Comparison of ENCODE assay signal across 1 cellular context in the genomic region with DNA sequence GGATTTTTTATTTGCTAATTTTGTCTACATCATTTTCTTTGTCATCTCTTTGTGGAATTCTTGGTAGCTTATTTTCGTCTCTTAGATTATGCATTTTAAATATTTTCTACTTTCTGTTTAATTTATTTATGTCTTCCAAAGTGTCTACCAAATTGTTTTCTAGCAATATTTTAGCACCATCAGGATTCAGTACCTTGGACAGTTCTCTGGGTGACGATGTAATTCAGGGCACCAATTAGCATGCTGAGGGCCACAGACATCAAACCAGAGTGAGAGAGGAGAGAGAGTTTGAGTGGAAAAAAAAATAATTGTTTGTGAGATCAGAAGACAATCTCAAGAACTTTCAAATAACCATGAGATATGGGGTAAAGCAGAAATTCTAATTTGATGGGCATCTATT.
TF ChIP-seq lines count a peak whose summit lies in the region.

No MANE protein-coding gene starts in this region.

TF ChIP-seq in HepG2, 621 proteins besides CTCF, POLR2A, EP300 and RAD21 (continued from another document and continues in another):
- TF ChIP-seq, protein P1, sequence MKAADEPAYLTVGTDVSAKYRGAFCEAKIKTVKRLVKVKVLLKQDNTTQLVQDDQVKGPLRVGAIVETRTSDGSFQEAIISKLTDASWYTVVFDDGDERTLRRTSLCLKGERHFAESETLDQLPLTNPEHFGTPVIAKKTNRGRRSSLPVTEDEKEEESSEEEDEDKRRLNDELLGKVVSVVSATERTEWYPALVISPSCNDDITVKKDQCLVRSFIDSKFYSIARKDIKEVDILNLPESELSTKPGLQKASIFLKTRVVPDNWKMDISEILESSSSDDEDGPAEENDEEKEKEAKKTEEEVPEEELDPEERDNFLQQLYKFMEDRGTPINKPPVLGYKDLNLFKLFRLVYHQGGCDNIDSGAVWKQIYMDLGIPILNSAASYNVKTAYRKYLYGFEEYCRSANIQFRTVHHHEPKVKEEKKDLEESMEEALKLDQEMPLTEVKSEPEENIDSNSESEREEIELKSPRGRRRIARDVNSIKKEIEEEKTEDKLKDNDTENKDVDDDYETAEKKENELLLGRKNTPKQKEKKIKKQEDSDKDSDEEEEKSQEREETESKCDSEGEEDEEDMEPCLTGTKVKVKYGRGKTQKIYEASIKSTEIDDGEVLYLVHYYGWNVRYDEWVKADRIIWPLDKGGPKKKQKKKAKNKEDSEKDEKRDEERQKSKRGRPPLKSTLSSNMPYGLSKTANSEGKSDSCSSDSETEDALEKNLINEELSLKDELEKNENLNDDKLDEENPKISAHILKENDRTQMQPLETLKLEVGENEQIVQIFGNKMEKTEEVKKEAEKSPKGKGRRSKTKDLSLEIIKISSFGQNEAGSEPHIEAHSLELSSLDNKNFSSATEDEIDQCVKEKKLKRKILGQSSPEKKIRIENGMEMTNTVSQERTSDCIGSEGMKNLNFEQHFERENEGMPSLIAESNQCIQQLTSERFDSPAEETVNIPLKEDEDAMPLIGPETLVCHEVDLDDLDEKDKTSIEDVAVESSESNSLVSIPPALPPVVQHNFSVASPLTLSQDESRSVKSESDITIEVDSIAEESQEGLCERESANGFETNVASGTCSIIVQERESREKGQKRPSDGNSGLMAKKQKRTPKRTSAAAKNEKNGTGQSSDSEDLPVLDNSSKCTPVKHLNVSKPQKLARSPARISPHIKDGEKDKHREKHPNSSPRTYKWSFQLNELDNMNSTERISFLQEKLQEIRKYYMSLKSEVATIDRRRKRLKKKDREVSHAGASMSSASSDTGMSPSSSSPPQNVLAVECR (CRISPR knock-in tag; IDR thresholded peaks at IDR 0.05; ENCODE audit: borderline replicate concordance): no peak
- TF ChIP-seq, protein P2, sequence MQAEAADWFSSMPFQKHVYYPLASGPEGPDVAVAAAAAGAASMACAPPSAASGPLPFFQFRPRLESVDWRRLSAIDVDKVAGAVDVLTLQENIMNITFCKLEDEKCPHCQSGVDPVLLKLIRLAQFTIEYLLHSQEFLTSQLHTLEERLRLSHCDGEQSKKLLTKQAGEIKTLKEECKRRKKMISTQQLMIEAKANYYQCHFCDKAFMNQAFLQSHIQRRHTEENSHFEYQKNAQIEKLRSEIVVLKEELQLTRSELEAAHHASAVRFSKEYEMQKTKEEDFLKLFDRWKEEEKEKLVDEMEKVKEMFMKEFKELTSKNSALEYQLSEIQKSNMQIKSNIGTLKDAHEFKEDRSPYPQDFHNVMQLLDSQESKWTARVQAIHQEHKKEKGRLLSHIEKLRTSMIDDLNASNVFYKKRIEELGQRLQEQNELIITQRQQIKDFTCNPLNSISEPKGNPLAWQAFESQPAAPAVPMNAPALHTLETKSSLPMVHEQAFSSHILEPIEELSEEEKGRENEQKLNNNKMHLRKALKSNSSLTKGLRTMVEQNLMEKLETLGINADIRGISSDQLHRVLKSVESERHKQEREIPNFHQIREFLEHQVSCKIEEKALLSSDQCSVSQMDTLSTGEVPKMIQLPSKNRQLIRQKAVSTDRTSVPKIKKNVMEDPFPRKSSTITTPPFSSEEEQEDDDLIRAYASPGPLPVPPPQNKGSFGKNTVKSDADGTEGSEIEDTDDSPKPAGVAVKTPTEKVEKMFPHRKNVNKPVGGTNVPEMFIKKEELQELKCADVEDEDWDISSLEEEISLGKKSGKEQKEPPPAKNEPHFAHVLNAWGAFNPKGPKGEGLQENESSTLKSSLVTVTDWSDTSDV (CRISPR knock-in tag; IDR thresholded peaks at IDR 0.05): no peak
- TF ChIP-seq, protein P3, sequence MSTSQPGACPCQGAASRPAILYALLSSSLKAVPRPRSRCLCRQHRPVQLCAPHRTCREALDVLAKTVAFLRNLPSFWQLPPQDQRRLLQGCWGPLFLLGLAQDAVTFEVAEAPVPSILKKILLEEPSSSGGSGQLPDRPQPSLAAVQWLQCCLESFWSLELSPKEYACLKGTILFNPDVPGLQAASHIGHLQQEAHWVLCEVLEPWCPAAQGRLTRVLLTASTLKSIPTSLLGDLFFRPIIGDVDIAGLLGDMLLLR (CRISPR knock-in tag; IDR thresholded peaks at IDR 0.05): no peak
- TF ChIP-seq, protein P4, sequence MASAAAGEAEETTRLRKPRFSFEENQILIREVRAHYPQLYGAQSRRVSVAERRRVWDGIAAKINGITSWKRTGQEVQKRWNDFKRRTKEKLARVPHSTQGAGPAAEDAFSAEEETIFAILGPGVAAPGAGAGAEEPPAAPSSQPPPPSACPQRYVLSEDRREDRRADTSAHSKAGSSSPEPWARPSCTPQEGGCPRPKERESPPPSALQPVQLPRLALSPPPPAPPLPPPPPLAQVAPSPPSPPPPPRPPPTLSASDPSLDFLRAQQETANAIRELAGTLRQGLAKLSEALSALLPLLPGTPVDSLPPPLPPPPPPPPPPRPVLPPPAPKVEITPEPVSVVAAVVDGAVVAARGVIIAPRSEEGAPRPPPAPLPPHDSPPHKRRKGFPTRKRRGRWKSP (CRISPR knock-in tag; IDR thresholded peaks at IDR 0.05): no peak
- TF ChIP-seq ZNF331 (CRISPR knock-in tag; IDR thresholded peaks at IDR 0.05) (peak; percentile 25; the same call in 1 of the 2 replicates), SP140L (CRISPR knock-in tag; IDR thresholded peaks at IDR 0.05; ENCODE audit: borderline replicate concordance) (no peak), ATF7-NPFF (CRISPR knock-in tag; IDR thresholded peaks at IDR 0.05; ENCODE audit: low read depth) (no peak), NFYB (CRISPR knock-in tag; IDR thresholded peaks at IDR 0.05) (peak; percentile 48; the same call in 1 of the 2 replicates), SMAD3 (CRISPR knock-in tag; IDR thresholded peaks at IDR 0.05) (0 out of 2 replicates have a peak, but pooled peaks have one; percentile 37), ZSCAN9 (CRISPR knock-in tag; IDR thresholded peaks at IDR 0.05; ENCODE audit: borderline replicate concordance) (0 out of 2 replicates have a peak, but pooled peaks have one; percentile 62), MAF1 (CRISPR knock-in tag; IDR thresholded peaks at IDR 0.05; ENCODE audit: borderline replicate concordance) (no peak), ZNF598 (CRISPR knock-in tag; IDR thresholded peaks at IDR 0.05; ENCODE audit: borderline replicate concordance) (no peak), ERF (CRISPR knock-in tag; IDR thresholded peaks at IDR 0.05) (no peak), ZNF256 (CRISPR knock-in tag; conservative IDR thresholded peaks at IDR 0.05) (no peak), CREM (IDR thresholded peaks at IDR 0.05) (0 out of 2 replicates have a peak, but pooled peaks have one; percentile 27), CREM (CRISPR knock-in tag; IDR thresholded peaks at IDR 0.05) (no peak), NFYC (CRISPR knock-in tag; IDR thresholded peaks at IDR 0.05) (peak; percentile 56), ZNF816 (CRISPR knock-in tag; IDR thresholded peaks at IDR 0.05; ENCODE audit: borderline replicate concordance) (no peak), MIXL1 (CRISPR knock-in tag; IDR thresholded peaks at IDR 0.05) (peak; percentile 61; the same call in 1 of the 2 replicates), ZNF782 (CRISPR knock-in tag; IDR thresholded peaks at IDR 0.05; ENCODE audit: borderline replicate concordance) (no peak), ATF1 (CRISPR knock-in tag; IDR thresholded peaks at IDR 0.05) (peak; percentile 50; the same call in 1 of the 2 replicates), ZC3H4 (CRISPR knock-in tag; IDR thresholded peaks at IDR 0.05; ENCODE audit: borderline replicate concordance) (no peak), GLI4 (CRISPR knock-in tag; IDR thresholded peaks at IDR 0.05; ENCODE audit: borderline replicate concordance) (no peak), SP1 (IDR thresholded peaks at IDR 0.05) (no peak), SP1 (CRISPR knock-in tag; IDR thresholded peaks at IDR 0.05) (no peak), CREB1 (IDR thresholded peaks at IDR 0.05) (0 out of 2 replicates have a peak, but pooled peaks have one; percentile 39), CREB1 (CRISPR knock-in tag; IDR thresholded peaks at IDR 0.05) (peak; percentile 20; the same call in 1 of the 2 replicates)
- TF ChIP-seq, protein P5, sequence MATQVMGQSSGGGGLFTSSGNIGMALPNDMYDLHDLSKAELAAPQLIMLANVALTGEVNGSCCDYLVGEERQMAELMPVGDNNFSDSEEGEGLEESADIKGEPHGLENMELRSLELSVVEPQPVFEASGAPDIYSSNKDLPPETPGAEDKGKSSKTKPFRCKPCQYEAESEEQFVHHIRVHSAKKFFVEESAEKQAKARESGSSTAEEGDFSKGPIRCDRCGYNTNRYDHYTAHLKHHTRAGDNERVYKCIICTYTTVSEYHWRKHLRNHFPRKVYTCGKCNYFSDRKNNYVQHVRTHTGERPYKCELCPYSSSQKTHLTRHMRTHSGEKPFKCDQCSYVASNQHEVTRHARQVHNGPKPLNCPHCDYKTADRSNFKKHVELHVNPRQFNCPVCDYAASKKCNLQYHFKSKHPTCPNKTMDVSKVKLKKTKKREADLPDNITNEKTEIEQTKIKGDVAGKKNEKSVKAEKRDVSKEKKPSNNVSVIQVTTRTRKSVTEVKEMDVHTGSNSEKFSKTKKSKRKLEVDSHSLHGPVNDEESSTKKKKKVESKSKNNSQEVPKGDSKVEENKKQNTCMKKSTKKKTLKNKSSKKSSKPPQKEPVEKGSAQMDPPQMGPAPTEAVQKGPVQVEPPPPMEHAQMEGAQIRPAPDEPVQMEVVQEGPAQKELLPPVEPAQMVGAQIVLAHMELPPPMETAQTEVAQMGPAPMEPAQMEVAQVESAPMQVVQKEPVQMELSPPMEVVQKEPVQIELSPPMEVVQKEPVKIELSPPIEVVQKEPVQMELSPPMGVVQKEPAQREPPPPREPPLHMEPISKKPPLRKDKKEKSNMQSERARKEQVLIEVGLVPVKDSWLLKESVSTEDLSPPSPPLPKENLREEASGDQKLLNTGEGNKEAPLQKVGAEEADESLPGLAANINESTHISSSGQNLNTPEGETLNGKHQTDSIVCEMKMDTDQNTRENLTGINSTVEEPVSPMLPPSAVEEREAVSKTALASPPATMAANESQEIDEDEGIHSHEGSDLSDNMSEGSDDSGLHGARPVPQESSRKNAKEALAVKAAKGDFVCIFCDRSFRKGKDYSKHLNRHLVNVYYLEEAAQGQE (IDR thresholded peaks at IDR 0.05; ENCODE audit: borderline replicate concordance in 1 of 2, low read depth in 1 of 2, low read length in 2 of 2): peak; percentile 61 to 95
- TF ChIP-seq, protein P6, sequence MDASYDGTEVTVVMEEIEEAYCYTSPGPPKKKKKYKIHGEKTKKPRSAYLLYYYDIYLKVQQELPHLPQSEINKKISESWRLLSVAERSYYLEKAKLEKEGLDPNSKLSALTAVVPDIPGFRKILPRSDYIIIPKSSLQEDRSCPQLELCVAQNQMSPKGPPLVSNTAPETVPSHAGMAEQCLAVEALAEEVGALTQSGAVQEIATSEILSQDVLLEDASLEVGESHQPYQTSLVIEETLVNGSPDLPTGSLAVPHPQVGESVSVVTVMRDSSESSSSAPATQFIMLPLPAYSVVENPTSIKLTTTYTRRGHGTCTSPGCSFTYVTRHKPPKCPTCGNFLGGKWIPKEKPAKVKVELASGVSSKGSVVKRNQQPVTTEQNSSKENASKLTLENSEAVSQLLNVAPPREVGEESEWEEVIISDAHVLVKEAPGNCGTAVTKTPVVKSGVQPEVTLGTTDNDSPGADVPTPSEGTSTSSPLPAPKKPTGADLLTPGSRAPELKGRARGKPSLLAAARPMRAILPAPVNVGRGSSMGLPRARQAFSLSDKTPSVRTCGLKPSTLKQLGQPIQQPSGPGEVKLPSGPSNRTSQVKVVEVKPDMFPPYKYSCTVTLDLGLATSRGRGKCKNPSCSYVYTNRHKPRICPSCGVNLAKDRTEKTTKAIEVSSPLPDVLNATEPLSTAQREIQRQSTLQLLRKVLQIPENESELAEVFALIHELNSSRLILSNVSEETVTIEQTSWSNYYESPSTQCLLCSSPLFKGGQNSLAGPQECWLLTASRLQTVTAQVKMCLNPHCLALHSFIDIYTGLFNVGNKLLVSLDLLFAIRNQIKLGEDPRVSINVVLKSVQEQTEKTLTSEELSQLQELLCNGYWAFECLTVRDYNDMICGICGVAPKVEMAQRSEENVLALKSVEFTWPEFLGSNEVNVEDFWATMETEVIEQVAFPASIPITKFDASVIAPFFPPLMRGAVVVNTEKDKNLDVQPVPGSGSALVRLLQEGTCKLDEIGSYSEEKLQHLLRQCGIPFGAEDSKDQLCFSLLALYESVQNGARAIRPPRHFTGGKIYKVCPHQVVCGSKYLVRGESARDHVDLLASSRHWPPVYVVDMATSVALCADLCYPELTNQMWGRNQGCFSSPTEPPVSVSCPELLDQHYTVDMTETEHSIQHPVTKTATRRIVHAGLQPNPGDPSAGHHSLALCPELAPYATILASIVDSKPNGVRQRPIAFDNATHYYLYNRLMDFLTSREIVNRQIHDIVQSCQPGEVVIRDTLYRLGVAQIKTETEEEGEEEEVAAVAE (CRISPR knock-in tag; IDR thresholded peaks at IDR 0.05; ENCODE audit: borderline replicate concordance): 0 out of 2 replicates have a peak, but pooled peaks have one; percentile 28
- TF ChIP-seq, protein P7, sequence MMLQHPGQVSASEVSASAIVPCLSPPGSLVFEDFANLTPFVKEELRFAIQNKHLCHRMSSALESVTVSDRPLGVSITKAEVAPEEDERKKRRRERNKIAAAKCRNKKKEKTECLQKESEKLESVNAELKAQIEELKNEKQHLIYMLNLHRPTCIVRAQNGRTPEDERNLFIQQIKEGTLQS (CRISPR knock-in tag; IDR thresholded peaks at IDR 0.05): no peak
- TF ChIP-seq, protein P8, sequence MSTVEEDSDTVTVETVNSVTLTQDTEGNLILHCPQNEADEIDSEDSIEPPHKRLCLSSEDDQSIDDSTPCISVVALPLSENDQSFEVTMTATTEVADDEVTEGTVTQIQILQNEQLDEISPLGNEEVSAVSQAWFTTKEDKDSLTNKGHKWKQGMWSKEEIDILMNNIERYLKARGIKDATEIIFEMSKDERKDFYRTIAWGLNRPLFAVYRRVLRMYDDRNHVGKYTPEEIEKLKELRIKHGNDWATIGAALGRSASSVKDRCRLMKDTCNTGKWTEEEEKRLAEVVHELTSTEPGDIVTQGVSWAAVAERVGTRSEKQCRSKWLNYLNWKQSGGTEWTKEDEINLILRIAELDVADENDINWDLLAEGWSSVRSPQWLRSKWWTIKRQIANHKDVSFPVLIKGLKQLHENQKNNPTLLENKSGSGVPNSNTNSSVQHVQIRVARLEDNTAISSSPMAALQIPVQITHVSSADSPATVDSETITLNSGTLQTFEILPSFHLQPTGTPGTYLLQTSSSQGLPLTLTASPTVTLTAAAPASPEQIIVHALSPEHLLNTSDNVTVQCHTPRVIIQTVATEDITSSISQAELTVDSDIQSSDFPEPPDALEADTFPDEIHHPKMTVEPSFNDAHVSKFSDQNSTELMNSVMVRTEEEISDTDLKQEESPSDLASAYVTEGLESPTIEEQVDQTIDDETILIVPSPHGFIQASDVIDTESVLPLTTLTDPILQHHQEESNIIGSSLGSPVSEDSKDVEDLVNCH (CRISPR knock-in tag; IDR thresholded peaks at IDR 0.05): no peak
- TF ChIP-seq, protein P9, sequence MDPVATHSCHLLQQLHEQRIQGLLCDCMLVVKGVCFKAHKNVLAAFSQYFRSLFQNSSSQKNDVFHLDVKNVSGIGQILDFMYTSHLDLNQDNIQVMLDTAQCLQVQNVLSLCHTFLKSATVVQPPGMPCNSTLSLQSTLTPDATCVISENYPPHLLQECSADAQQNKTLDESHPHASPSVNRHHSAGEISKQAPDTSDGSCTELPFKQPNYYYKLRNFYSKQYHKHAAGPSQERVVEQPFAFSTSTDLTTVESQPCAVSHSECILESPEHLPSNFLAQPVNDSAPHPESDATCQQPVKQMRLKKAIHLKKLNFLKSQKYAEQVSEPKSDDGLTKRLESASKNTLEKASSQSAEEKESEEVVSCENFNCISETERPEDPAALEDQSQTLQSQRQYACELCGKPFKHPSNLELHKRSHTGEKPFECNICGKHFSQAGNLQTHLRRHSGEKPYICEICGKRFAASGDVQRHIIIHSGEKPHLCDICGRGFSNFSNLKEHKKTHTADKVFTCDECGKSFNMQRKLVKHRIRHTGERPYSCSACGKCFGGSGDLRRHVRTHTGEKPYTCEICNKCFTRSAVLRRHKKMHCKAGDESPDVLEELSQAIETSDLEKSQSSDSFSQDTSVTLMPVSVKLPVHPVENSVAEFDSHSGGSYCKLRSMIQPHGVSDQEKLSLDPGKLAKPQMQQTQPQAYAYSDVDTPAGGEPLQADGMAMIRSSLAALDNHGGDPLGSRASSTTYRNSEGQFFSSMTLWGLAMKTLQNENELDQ (CRISPR knock-in tag; IDR thresholded peaks at IDR 0.05; ENCODE audit: borderline replicate concordance): no peak
